8 cellular contexts compared by ENCODE assay signal in the genomic region with DNA sequence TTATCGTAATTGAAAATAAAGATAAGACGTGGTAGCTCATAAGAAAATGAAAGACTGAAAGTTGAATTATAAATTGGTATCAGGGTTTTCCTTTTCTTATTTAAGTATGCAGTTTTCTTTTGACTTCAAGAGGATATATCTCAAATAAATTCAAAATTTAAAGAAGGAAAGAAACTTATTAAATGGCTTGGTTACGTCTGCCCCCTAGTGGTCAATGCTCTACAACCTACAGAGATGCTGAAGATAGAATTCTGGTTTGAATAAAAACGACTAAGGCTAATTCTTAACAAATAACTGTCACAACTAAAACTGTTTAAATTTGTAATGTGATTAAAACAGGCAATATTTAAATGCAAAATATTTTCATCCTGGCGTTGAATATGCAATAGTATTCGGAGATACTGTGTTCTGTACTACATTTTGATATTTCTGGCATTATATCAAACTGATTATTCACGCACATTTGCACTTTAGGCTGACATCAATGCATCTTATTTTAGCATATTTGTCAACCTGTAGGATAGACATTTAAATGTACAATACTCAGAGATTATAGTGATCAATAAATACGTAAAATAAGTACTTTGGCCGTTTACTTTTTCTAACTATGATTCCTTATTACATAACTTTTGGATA. TPM values are rescaled to one million over a fixed set of nuclear protein-coding genes. Genes with fewer than 3 reads are reported as not detected.
DNase-seq lines count a peak whose midpoint lies in the region; ATAC-seq, FAIRE-seq and TF ChIP-seq lines count a peak whose summit lies in the region.

No MANE protein-coding gene starts in this region.

- H3K4me3 Mint-ChIP-seq in CD4-positive, CD25-positive, alpha-beta regulatory T cell: no peak overlapping the region
- H3K4me3 Mint-ChIP-seq in neural crest cell: no peak overlapping the region

- H3K27me3 ChIP-seq in CD4-positive, CD25-positive, alpha-beta regulatory T cell (ENCODE audit: control insufficient read depth, insufficient read depth, low read length): no peaks in the 10 kb centered on the region
- no peaks in the 10 kb centered on the region for H3K27me3 ChIP-seq in esophagus muscularis mucosa

- H3K4me1 Mint-ChIP-seq in CD4-positive, CD25-positive, alpha-beta regulatory T cell: peaks cover 0 to 3% (median 0%) of the 10 kb centered on the region in 4 donors
- peaks cover 5% of the 10 kb centered on the region for H3K4me1 Mint-ChIP-seq in neural crest cell

- no peak for TF ChIP-seq POLR2A in esophagus muscularis mucosa (IDR thresholded peaks at IDR 0.05; ENCODE audit: low read depth)

- no peaks in the 10 kb centered on the region for H3K36me3 Mint-ChIP-seq in CD4-positive, CD25-positive, alpha-beta regulatory T cell
- no peaks in the 10 kb centered on the region for H3K36me3 Mint-ChIP-seq in neural crest cell (ENCODE audit: low read depth)

- intact Hi-C loops in esophagus muscularis mucosa (cut with DNase I): loop anchor here (2.0 to 5.0 kb wide), 2 partner anchors 56 to 529 kb away; partner anchors contain the start of gene IFI44L

- ATAC-seq in CD4-positive, CD25-positive, alpha-beta regulatory T cell (ENCODE audit: low read depth in 2 of 2): peak in 1 of 2 donors; percentile 44
- no peak for ATAC-seq in HG02642 (IDR thresholded peaks at IDR 0.05; ENCODE audit: poor library complexity, unreplicated experiment)

- H3K4me1 ChIP-seq in CD4-positive, CD25-positive, alpha-beta regulatory T cell (ENCODE audit: control insufficient read depth, insufficient read depth, low read length, poor library complexity, severe bottlenecking): no peaks in the 10 kb centered on the region
- no peaks in the 10 kb centered on the region for H3K4me1 ChIP-seq in esophagus muscularis mucosa

- no peak for TF ChIP-seq EP300 in esophagus muscularis mucosa (IDR thresholded peaks at IDR 0.05)

- H3K27me3 Mint-ChIP-seq in CD4-positive, CD25-positive, alpha-beta regulatory T cell: no peaks in the 10 kb centered on the region
- no peaks in the 10 kb centered on the region for H3K27me3 Mint-ChIP-seq in neural crest cell (ENCODE audit: low read depth)

- no peak overlapping the region for H3K4me3 ChIP-seq in CD4-positive, CD25-positive, alpha-beta regulatory T cell (ENCODE audit: low read depth, low read length)
- H3K4me3 ChIP-seq in esophagus muscularis mucosa: no peak overlapping the region

- H3K36me3 ChIP-seq in CD4-positive, CD25-positive, alpha-beta regulatory T cell (ENCODE audit: control insufficient read depth, insufficient read depth, low read length): no peaks in the 10 kb centered on the region
- H3K36me3 ChIP-seq in esophagus muscularis mucosa: no peaks in the 10 kb centered on the region

- H3K9me3 Mint-ChIP-seq in CD4-positive, CD25-positive, alpha-beta regulatory T cell: peaks cover 0 to 2% (median 0%) of the 10 kb centered on the region in 7 donors
- H3K9me3 Mint-ChIP-seq in neural crest cell: peaks cover 2% of the 10 kb centered on the region

- H3K9me3 ChIP-seq in CD4-positive, CD25-positive, alpha-beta regulatory T cell (ENCODE audit: control insufficient read depth in 2 of 2, low read length in 2 of 2): no peaks in the 10 kb centered on the region
- H3K9me3 ChIP-seq in esophagus muscularis mucosa: no peaks in the 10 kb centered on the region

- WGBS in esophagus muscularis mucosa: 44% methylated on average over 9 of the region's 9 CpGs

- FAIRE-seq in GM19239 (lab: Jason Lieb, UNC) (peak; percentile 90), urothelium cell line (lab: Jason Lieb, UNC) (no peak)

- peak; percentile 34 to 79 (median 63) for DNase-seq in CD4-positive, CD25-positive, alpha-beta regulatory T cell
- DNase-seq in GM19239 (ENCODE audit: insufficient read length, low spot score) (peak; percentile 9), NCI-H2107 treated with DMSO at 0.1 percent for 48 hours (lab: John Stamatoyannopoulos, UW; ENCODE audit: unreplicated experiment) (peak; percentile 40), esophagus muscularis mucosa (ENCODE audit: extremely low spot score) (no peak), neural crest cell (ENCODE audit: low read depth, low spot score) (peak; percentile 50), urothelium cell line (ENCODE audit: low spot score) (peak; percentile 37)
- peak; percentile 63 to 72 for DNase-seq in activated CD4-positive, alpha-beta T cell treated with anti-CD3 and anti-CD28 coated beads for 4 hours

- TF ChIP-seq CTCF in esophagus muscularis mucosa (IDR thresholded peaks at IDR 0.05) (peak; percentile 76 to 90 (median 86)), neural crest cell (conservative IDR thresholded peaks at IDR 0.05) (peak; percentile 93)

- H3K27ac ChIP-seq in CD4-positive, CD25-positive, alpha-beta regulatory T cell (ENCODE audit: insufficient read depth, low read length, poor library complexity, severe bottlenecking): no peak overlapping the region
- no peak overlapping the region for H3K27ac ChIP-seq in esophagus muscularis mucosa (replicated peaks in 1 of 4)

- no peak overlapping the region for H3K27ac Mint-ChIP-seq in CD4-positive, CD25-positive, alpha-beta regulatory T cell
- no peak overlapping the region for H3K27ac Mint-ChIP-seq in neural crest cell (ENCODE audit: unreplicated experiment)

RNA-seq across cellular contexts. Expression of gene IFI44, which starts 26.8 kb away (rescaled TPM):
- total RNA-seq in CD4-positive, CD25-positive, alpha-beta regulatory T cell: 53.9 TPM
- polyA plus RNA-seq in CD4-positive, CD25-positive, alpha-beta regulatory T cell: 10 to 100 TPM; 10.2 to 31.4 (median 19.4) TPM
- total RNA-seq in esophagus muscularis mucosa: 10 to 100 TPM in 3 of 4 donors, 1 to 10 TPM in 1; 6.7 to 12.5 (median 10.9) TPM
- total RNA-seq in neural crest cell: 0.47 TPM in 1 of 2 replicates, not detected in the other

RNA-seq across cellular contexts. Expression of gene IFI44L, which starts 56.2 kb away (rescaled TPM):
- total RNA-seq in CD4-positive, CD25-positive, alpha-beta regulatory T cell: 19.1 TPM
- polyA plus RNA-seq in CD4-positive, CD25-positive, alpha-beta regulatory T cell: 1 to 10 TPM; 1.4 to 8.2 (median 3.6) TPM
- total RNA-seq in esophagus muscularis mucosa: 10 to 100 TPM in 2 of 4 donors, 1 to 10 TPM in 2; 4.3 to 15.4 (median 9.6) TPM
- total RNA-seq in neural crest cell: 0.05 TPM in 1 of 2 replicates, not detected in the other
